ENCODE assay signal across 15 cellular contexts in the genomic region with DNA sequence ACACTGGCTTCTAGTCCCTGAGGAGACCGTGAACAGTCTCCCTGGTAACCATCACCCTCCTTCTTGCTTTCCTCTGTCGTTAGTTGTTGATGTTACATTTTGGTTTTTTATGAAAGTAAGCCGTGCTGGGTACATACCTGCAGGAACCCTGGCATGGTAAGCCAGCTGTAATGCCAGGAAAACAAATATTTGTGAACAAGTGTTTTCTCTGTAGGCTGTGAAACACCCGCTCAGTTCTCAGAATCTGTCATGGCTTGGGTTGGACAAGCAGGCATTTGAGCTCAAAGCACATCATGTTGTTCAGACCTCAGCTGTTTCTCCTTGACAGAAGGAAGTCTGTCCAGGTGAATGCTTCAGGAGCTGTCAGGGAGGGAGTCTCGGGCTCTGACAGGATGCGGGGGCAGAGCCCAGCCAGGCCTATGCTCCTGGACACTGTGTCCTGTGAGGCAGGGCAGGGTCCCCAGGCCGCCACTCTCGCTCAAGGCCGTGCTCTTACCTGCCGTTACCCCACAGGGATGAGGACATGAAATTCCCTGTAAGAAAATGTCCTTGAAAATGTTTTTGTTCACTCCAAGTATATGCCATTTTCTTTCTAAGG.
A peak's percentile ranks its signal among the peaks of the same experiment; 100 is the strongest.
DNase-seq lines count a peak whose midpoint lies in the region; ATAC-seq, FAIRE-seq and TF ChIP-seq lines count a peak whose summit lies in the region.
"Had no signal": no experiment of that assay in that cellular context is flagged by ENCODE, and none has a peak within 500 bp of the region (broad histone marks: within the 10 kb centered on the region; RNA-seq: fewer than 3 reads in every experiment).

No MANE protein-coding gene starts in this region.

- 0 out of 2 replicates have a peak, but pooled peaks cover 2% of the 10 kb centered on the region for H3K27me3 Mint-ChIP-seq in H9 (ENCODE audit: low read depth)
- H3K27me3 Mint-ChIP-seq in stimulated activated memory B cell treated with anti-CD40 and anti-IgM and Interleukin-4, amounts not matched to agents 10 μg/mL and 1 μg/mL and 100 μg/mL, for 72 hours: no peaks in the 10 kb centered on the region
- no peaks in the 10 kb centered on the region for H3K27me3 Mint-ChIP-seq in activated CD4-positive, alpha-beta T cell treated with anti-CD3 and anti-CD28 coated beads, Interleukin-2, amount 10 ng/mL, durations not matched to agents 24 days and 14 days
- H3K27me3 Mint-ChIP-seq: natural killer cell treated with Interleukin-12 subunit alpha and Interleukin-12 subunit beta and Interleukin-15 and Interleukin-18, amount 100 ng/mL, for 72 hours had no signal

- DNase-seq in H9 (peak; percentile 11), SJCRH30 (no peak), HepG2 (ENCODE audit: low spot score) (no peak), ureter (ENCODE audit: low spot score) (no peak)
- no peak for DNase-seq in activated CD4-positive, alpha-beta T cell treated with anti-CD3 and anti-CD28 coated beads, Interleukin-2, amount 10 ng/mL, durations not matched to agents 24 days and 14 days
- DNase-seq: cerebellar nuclear complex, head of caudate nucleus, NCI-H1417 treated with DMSO at 0.1 percent for 48 hours, small intestine, T-helper 2 cell had no signal

- TF ChIP-seq POLR2A in HepG2 (IDR thresholded peaks at IDR 0.05; ENCODE audit: insufficient read depth in 1 of 2, low read depth in 2 of 2, low read length in 2 of 2): no peak

- H3K23me2 ChIP-seq in H9 (ENCODE audit: insufficient read length, low read depth, low read length, poor library complexity, severe bottlenecking): no peaks in the 10 kb centered on the region

- H3K4me3 ChIP-seq in SJCRH30 (no peak overlapping the region), HepG2 (replicated peaks in 1 of 3; ENCODE audit: insufficient read depth in 1 of 3, low read depth in 2 of 3, low read length in 3 of 3) (peak overlapping the region in 1 of 3 experiments; percentile 3; a peak in 1 of 6 replicates)
- H3K4me3 ChIP-seq: K562 had no signal

- H3K56ac ChIP-seq in H9 (ENCODE audit: insufficient read length, low read depth, low read length): no peak overlapping the region

- no peak overlapping the region for H4K5ac ChIP-seq in H9 (ENCODE audit: insufficient read length, low read depth, low read length)

- no peaks in the 10 kb centered on the region for H3K9me3 Mint-ChIP-seq in H9
- H3K9me3 Mint-ChIP-seq in stimulated activated memory B cell treated with anti-CD40 and anti-IgM and Interleukin-4, amounts not matched to agents 10 μg/mL and 1 μg/mL and 100 μg/mL, for 72 hours: no peaks in the 10 kb centered on the region
- no peaks in the 10 kb centered on the region for H3K9me3 Mint-ChIP-seq in activated CD4-positive, alpha-beta T cell treated with anti-CD3 and anti-CD28 coated beads, Interleukin-2, amount 10 ng/mL, durations not matched to agents 24 days and 14 days
- H3K9me3 Mint-ChIP-seq: natural killer cell treated with Interleukin-12 subunit alpha and Interleukin-12 subunit beta and Interleukin-15 and Interleukin-18, amount 100 ng/mL, for 72 hours had no signal

- TF ChIP-seq CTCF in H9 (conservative IDR thresholded peaks at IDR 0.05) (no peak), HepG2 (CRISPR knock-in tag; IDR thresholded peaks at IDR 0.05) (no peak)

- H2BK15ac ChIP-seq in H9 (ENCODE audit: low read depth, low read length): no peak overlapping the region

- H3K9ac ChIP-seq in H9 (ENCODE audit: extremely low read depth, insufficient read length, low read length) (no peak overlapping the region), HepG2 (ENCODE audit: insufficient read depth, low read depth, low read length) (no peak overlapping the region)

- H2AK5ac ChIP-seq in H9 (ENCODE audit: insufficient read length, low read length): no peak overlapping the region

- POLR2A ChIA-PET in HepG2 (lab: Yijun Ruan, JAX): no interaction called here

- no peaks in the 10 kb centered on the region for H3K4me1 ChIP-seq in H9 (ENCODE audit: insufficient read depth, low read length)
- H3K4me1 ChIP-seq in SJCRH30: peaks cover 24% of the 10 kb centered on the region
- peaks cover 25% of the 10 kb centered on the region for H3K4me1 ChIP-seq in HepG2 (ENCODE audit: insufficient read depth, low read length)

- peaks cover 0 to 14% (median 7%) of the 10 kb centered on the region in 3 experiments; a peak in 5 of 7 replicates for H3K36me3 Mint-ChIP-seq in H9 (ENCODE audit: insufficient read depth in 1 of 3, low read depth in 3 of 3)
- H3K36me3 Mint-ChIP-seq in stimulated activated memory B cell treated with anti-CD40 and anti-IgM and Interleukin-4, amounts not matched to agents 10 μg/mL and 1 μg/mL and 100 μg/mL, for 72 hours: no peaks in the 10 kb centered on the region
- no peaks in the 10 kb centered on the region for H3K36me3 Mint-ChIP-seq in activated CD4-positive, alpha-beta T cell treated with anti-CD3 and anti-CD28 coated beads, Interleukin-2, amount 10 ng/mL, durations not matched to agents 24 days and 14 days (ENCODE audit: low read depth)
- H3K36me3 Mint-ChIP-seq: activated naive CD8-positive, alpha-beta T cell; natural killer cell treated with Interleukin-12 subunit alpha and Interleukin-12 subunit beta and Interleukin-15 and Interleukin-18, amount 100 ng/mL, for 72 hours had no signal

- ATAC-seq in HepG2 (peak; percentile 14; the same call in 1 of the 3 replicates), GM19463 (IDR thresholded peaks at IDR 0.05; ENCODE audit: unreplicated experiment) (no peak)
- ATAC-seq in stimulated activated memory B cell treated with anti-CD40 and anti-IgM and Interleukin-4, amounts not matched to agents 10 μg/mL and 1 μg/mL and 100 μg/mL, for 72 hours: no peak
- ATAC-seq: natural killer cell treated with Interleukin-12 subunit alpha and Interleukin-12 subunit beta and Interleukin-15 and Interleukin-18, amount 100 ng/mL, for 72 hours had no signal

- no peaks in the 10 kb centered on the region for H4K20me1 ChIP-seq in H9 (ENCODE audit: control insufficient read depth, insufficient read depth, insufficient read length)
- H4K20me1 ChIP-seq in HepG2 (ENCODE audit: insufficient read depth, low read length): no peaks in the 10 kb centered on the region

- intact Hi-C loops in HepG2 (cut with micrococcal nuclease; ENCODE audit: unreplicated experiment): no loop called here
- intact Hi-C loops in activated CD4-positive, alpha-beta T cell treated with anti-CD3 and anti-CD28 coated beads, Interleukin-2, amount 10 ng/mL, durations not matched to agents 24 days and 14 days (cut with micrococcal nuclease): no loop called here

- WGBS in H9 (ENCODE audit: extremely low coverage, insufficient read length, low lambda C conversion rate): no CpG with 5 or more reads among the region's 10 CpGs
- 25% methylated on average over 10 of the region's 10 CpGs for WGBS in HepG2 (ENCODE audit: low lambda C conversion rate)

- peaks cover 21 to 38% of the 10 kb centered on the region in 2 experiments for H3K4me1 Mint-ChIP-seq in H9
- H3K4me1 Mint-ChIP-seq in stimulated activated memory B cell treated with anti-CD40 and anti-IgM and Interleukin-4, amounts not matched to agents 10 μg/mL and 1 μg/mL and 100 μg/mL, for 72 hours: peaks cover 35% of the 10 kb centered on the region
- peaks cover 7% of the 10 kb centered on the region for H3K4me1 Mint-ChIP-seq in activated CD4-positive, alpha-beta T cell treated with anti-CD3 and anti-CD28 coated beads, Interleukin-2, amount 10 ng/mL, durations not matched to agents 24 days and 14 days

- FAIRE-seq in HepG2 (lab: Jason Lieb, UNC): no peak
- FAIRE-seq: K562, small intestine had no signal

- H3K27me3 ChIP-seq in H9 (ENCODE audit: insufficient read depth, low read length): no peaks in the 10 kb centered on the region
- H3K27me3 ChIP-seq in SJCRH30: no peaks in the 10 kb centered on the region
- H3K27me3 ChIP-seq in HepG2 (ENCODE audit: control insufficient read depth in 1 of 2, insufficient read depth in 2 of 2, low read length in 2 of 2): peaks cover 6 to 39% of the 10 kb centered on the region in 2 experiments; a peak in 4 of 5 replicates

- no peaks in the 10 kb centered on the region for H3K36me3 ChIP-seq in SJCRH30
- H3K36me3 ChIP-seq in HepG2 (replicated peaks in 1 of 2; ENCODE audit: control insufficient read depth in 1 of 2, insufficient read depth in 2 of 2, low read length in 2 of 2): no peaks in the 10 kb centered on the region

- in situ Hi-C loops in HepG2 (cut with HindIII; ENCODE audit: extremely low pct_ligation_motif_present, low pct_unique_long_range_greater_than_20kb): no loop called here

- CTCF ChIA-PET in HepG2 (lab: Yijun Ruan, JAX; ENCODE audit: low intra/inter-chr PET ratio, low total read pairs): no interaction called here

- H3K27ac ChIP-seq in H9 (ENCODE audit: insufficient read length, low read depth, low read length) (no peak overlapping the region), SJCRH30 (peak overlapping the region; percentile 98), HepG2 (ENCODE audit: extremely low read length, insufficient read depth, low read length) (no peak overlapping the region)

- no peak overlapping the region for H2AFZ ChIP-seq in H9 (ENCODE audit: low read length)
- no peak overlapping the region for H2AFZ ChIP-seq in HepG2 (ENCODE audit: low read length)

- no peak overlapping the region for H3K4ac ChIP-seq in H9 (ENCODE audit: low read depth, low read length)

- no TSS peak for BruUV-seq in HepG2 (replicated peaks; lab: Mats Ljungman, UMichigan)

- no peak overlapping the region for H3K18ac ChIP-seq in H9 (ENCODE audit: insufficient read length, low read depth, low read length)

- H3K79me2 ChIP-seq in H9 (ENCODE audit: insufficient read depth, low read length) (no peaks in the 10 kb centered on the region), HepG2 (ENCODE audit: insufficient read depth, low read length) (no peaks in the 10 kb centered on the region)

- no peak overlapping the region for H2BK5ac ChIP-seq in H9 (ENCODE audit: insufficient read length, low read length)

- TF ChIP-seq EP300 in HepG2 (IDR thresholded peaks at IDR 0.05; ENCODE audit: low read depth in 2 of 2, low read length in 2 of 2): no peak
- no peak for TF ChIP-seq EP300 in HepG2 (CRISPR knock-in tag; IDR thresholded peaks at IDR 0.05; ENCODE audit: borderline replicate concordance)

- H2BK12ac ChIP-seq in H9 (ENCODE audit: insufficient read length, low read depth, low read length): no peak overlapping the region

- no peaks in the 10 kb centered on the region for H3K79me1 ChIP-seq in H9 (ENCODE audit: insufficient read depth, low read depth, low read length, poor library complexity, severe bottlenecking)

- no peak overlapping the region for H2BK20ac ChIP-seq in H9 (ENCODE audit: low read depth, low read length, poor library complexity, severe bottlenecking)

- TF ChIP-seq RAD21 in HepG2 (CRISPR knock-in tag; IDR thresholded peaks at IDR 0.05): no peak

- no peak overlapping the region for H3K23ac ChIP-seq in H9 (ENCODE audit: insufficient read length, low read depth, low read length)

- no peak overlapping the region for H3T11ph ChIP-seq in H9 (ENCODE audit: low read length)

- H4K8ac ChIP-seq in H9 (replicated peaks; ENCODE audit: insufficient read length, low read depth, low read length): no peak overlapping the region

- no peak overlapping the region for H3K4me3 Mint-ChIP-seq in H9
- no peak overlapping the region for H3K4me3 Mint-ChIP-seq in stimulated activated memory B cell treated with anti-CD40 and anti-IgM and Interleukin-4, amounts not matched to agents 10 μg/mL and 1 μg/mL and 100 μg/mL, for 72 hours
- no peak overlapping the region for H3K4me3 Mint-ChIP-seq in activated CD4-positive, alpha-beta T cell treated with anti-CD3 and anti-CD28 coated beads, Interleukin-2, amount 10 ng/mL, durations not matched to agents 24 days and 14 days
- H3K4me3 Mint-ChIP-seq: activated naive CD8-positive, alpha-beta T cell had no signal

- no peak overlapping the region for H3K14ac ChIP-seq in H9 (ENCODE audit: insufficient read depth, low read length)

- no peak overlapping the region for H3K27ac Mint-ChIP-seq in H9
- peak overlapping the region; percentile 17 for H3K27ac Mint-ChIP-seq in stimulated activated memory B cell treated with anti-CD40 and anti-IgM and Interleukin-4, amounts not matched to agents 10 μg/mL and 1 μg/mL and 100 μg/mL, for 72 hours
- no peak overlapping the region for H3K27ac Mint-ChIP-seq in activated CD4-positive, alpha-beta T cell treated with anti-CD3 and anti-CD28 coated beads, Interleukin-2, amount 10 ng/mL, durations not matched to agents 24 days and 14 days
- H3K27ac Mint-ChIP-seq: activated naive CD8-positive, alpha-beta T cell had no signal

- H4K91ac ChIP-seq in H9 (ENCODE audit: insufficient read length, low read depth, low read length): no peak overlapping the region

- H3K4me2 ChIP-seq in H9 (ENCODE audit: insufficient read depth, insufficient read length, low read length) (no peak overlapping the region), HepG2 (ENCODE audit: low read depth, low read length) (no peak overlapping the region)

- H2BK120ac ChIP-seq in H9 (ENCODE audit: low read depth, low read length, poor library complexity, severe bottlenecking): no peak overlapping the region

- H3K9me3 ChIP-seq in H9 (ENCODE audit: control insufficient read depth, low read depth, low read length): no peaks in the 10 kb centered on the region
- no peaks in the 10 kb centered on the region for H3K9me3 ChIP-seq in SJCRH30 (replicated peaks)
- H3K9me3 ChIP-seq in HepG2 (ENCODE audit: low read length): no peaks in the 10 kb centered on the region
